Comparison of ENCODE assay signal across 17 cellular contexts in genomic region chr17:33983824-33984574, GRCh38.
"Had no signal": no experiment of that assay in that cellular context is flagged by ENCODE, and none has a peak within 500 bp of the region (broad histone marks: within the 10 kb centered on the region; RNA-seq: fewer than 3 reads in every experiment).

No MANE protein-coding gene starts in this region.

- H3K4me3 Mint-ChIP-seq: activated CD4-positive, alpha-beta memory T cell treated with anti-CD3 and anti-CD28 coated beads for 36 hours; activated naive CD4-positive, alpha-beta T cell treated with anti-CD3 and anti-CD28 coated beads, Interleukin-2, amount 50 U/mL, for 24 hours; activated T-cell treated with anti-CD3 and anti-CD28 coated beads, Interleukin-2, amount 50 U/mL, for 4 hours; central memory CD8-positive, alpha-beta T cell; memory B cell; naive thymus-derived CD8-positive, alpha-beta T cell; stimulated activated effector memory CD8-positive, alpha-beta T cell treated with anti-CD3 and anti-CD28 coated beads, Interleukin-12 subunit alpha, Interleukin-12 subunit beta, amount 100 ng/mL, for 72 hours; T-helper 17 cell had no signal

- H3K9me3 ChIP-seq: esophagus muscularis mucosa, left lung, transverse colon had no signal

- H3K9me3 Mint-ChIP-seq: activated CD4-positive, alpha-beta memory T cell treated with anti-CD3 and anti-CD28 coated beads for 36 hours; activated naive CD4-positive, alpha-beta T cell treated with anti-CD3 and anti-CD28 coated beads, Interleukin-2, amount 50 U/mL, for 24 hours; activated T-cell treated with anti-CD3 and anti-CD28 coated beads, Interleukin-2, amount 50 U/mL, for 4 hours; central memory CD8-positive, alpha-beta T cell; stimulated activated effector memory CD8-positive, alpha-beta T cell treated with anti-CD3 and anti-CD28 coated beads, Interleukin-12 subunit alpha, Interleukin-12 subunit beta, amount 100 ng/mL, for 72 hours had no signal

- H2AFZ ChIP-seq: parathyroid adenoma had no signal

- ATAC-seq: activated T-cell treated with anti-CD3 and anti-CD28 coated beads, Interleukin-2, amount 50 U/mL, for 4 hours; left lung; naive thymus-derived CD8-positive, alpha-beta T cell; stimulated activated effector memory CD8-positive, alpha-beta T cell treated with anti-CD3 and anti-CD28 coated beads, Interleukin-12 subunit alpha, Interleukin-12 subunit beta, amount 100 ng/mL, for 72 hours; T-helper 17 cell had no signal

- H3K27ac Mint-ChIP-seq: activated CD4-positive, alpha-beta memory T cell treated with anti-CD3 and anti-CD28 coated beads for 36 hours; activated naive CD4-positive, alpha-beta T cell treated with anti-CD3 and anti-CD28 coated beads, Interleukin-2, amount 50 U/mL, for 24 hours; memory B cell; naive thymus-derived CD8-positive, alpha-beta T cell; stimulated activated effector memory CD8-positive, alpha-beta T cell treated with anti-CD3 and anti-CD28 coated beads, Interleukin-12 subunit alpha, Interleukin-12 subunit beta, amount 100 ng/mL, for 72 hours; T-helper 17 cell had no signal

- H3K4me1 Mint-ChIP-seq: activated naive CD4-positive, alpha-beta T cell treated with anti-CD3 and anti-CD28 coated beads, Interleukin-2, amount 50 U/mL, for 24 hours; central memory CD8-positive, alpha-beta T cell; naive thymus-derived CD8-positive, alpha-beta T cell; stimulated activated effector memory CD8-positive, alpha-beta T cell treated with anti-CD3 and anti-CD28 coated beads, Interleukin-12 subunit alpha, Interleukin-12 subunit beta, amount 100 ng/mL, for 72 hours; T-helper 17 cell had no signal

- H3K4me3 ChIP-seq: esophagus muscularis mucosa, left lung, transverse colon had no signal

- DNase-seq: activated CD4-positive, alpha-beta memory T cell treated with anti-CD3 and anti-CD28 coated beads for 36 hours; activated effector memory CD4-positive, alpha-beta T cell treated with Interleukin-2 at 50 U/mL for 16 hours; activated T-cell treated with anti-CD3 and anti-CD28 coated beads, Interleukin-2, amount 50 U/mL, for 4 hours; dermis blood vessel endothelial cell; hypothalamus; kidney; left lung; naive thymus-derived CD8-positive, alpha-beta T cell; T-helper 17 cell; transverse colon; WERI-Rb-1 had no signal

- H3K27me3 ChIP-seq: left lung had no signal

- H3K9ac ChIP-seq: parathyroid adenoma had no signal

- H3K4me1 ChIP-seq: left lung, parathyroid adenoma had no signal

- H3K36me3 Mint-ChIP-seq: activated CD4-positive, alpha-beta memory T cell treated with anti-CD3 and anti-CD28 coated beads for 36 hours; activated naive CD4-positive, alpha-beta T cell treated with anti-CD3 and anti-CD28 coated beads, Interleukin-2, amount 50 U/mL, for 24 hours; naive thymus-derived CD8-positive, alpha-beta T cell; stimulated activated effector memory CD8-positive, alpha-beta T cell treated with anti-CD3 and anti-CD28 coated beads, Interleukin-12 subunit alpha, Interleukin-12 subunit beta, amount 100 ng/mL, for 72 hours had no signal

- H3K36me3 ChIP-seq: esophagus muscularis mucosa, left lung, transverse colon, WERI-Rb-1 had no signal

- H3K27ac ChIP-seq: esophagus muscularis mucosa, left lung, parathyroid adenoma, transverse colon, WERI-Rb-1 had no signal

- H3K79me2 ChIP-seq: parathyroid adenoma had no signal
